9 cellular contexts compared by ENCODE assay signal in genomic region chr3:30231277-30232141, GRCh38.
DNase-seq lines count a peak whose midpoint lies in the region; ATAC-seq and TF ChIP-seq lines count a peak whose summit lies in the region.
"Had no signal": no experiment of that assay in that cellular context is flagged by ENCODE, and none has a peak within 500 bp of the region (broad histone marks: within the 10 kb centered on the region; RNA-seq: fewer than 3 reads in every experiment).

No MANE protein-coding gene starts in this region.

- H4K20me1 ChIP-seq in IMR-90 (ENCODE audit: insufficient read depth, low read length) = no peaks in the 10 kb centered on the region

- no peak overlapping the region for H2AK9ac ChIP-seq in IMR-90 (replicated peaks; ENCODE audit: low read depth, low read length, poor library complexity)

- TF ChIP-seq RAD21 in IMR-90 (IDR thresholded peaks at IDR 0.05; ENCODE audit: low read length) = no peak

- no peak overlapping the region for H2AK5ac ChIP-seq in IMR-90 (ENCODE audit: low read depth, low read length)

- POLR2A ChIA-PET in IMR-90 (lab: Charles Lee; ENCODE audit: unreplicated experiment) = no interaction called here

- no peaks in the 10 kb centered on the region for H3K36me3 ChIP-seq in IMR-90 (ENCODE audit: control insufficient read depth, insufficient read depth, low read length)
- no peaks in the 10 kb centered on the region for H3K36me3 ChIP-seq in esophagus muscularis mucosa

- peak overlapping the region; percentile 37 for H4K5ac ChIP-seq in IMR-90 (ENCODE audit: low read depth, low read length)

- peak overlapping the region; percentile 45; the same call in 1 of the 2 replicates for H3K27ac ChIP-seq in IMR-90 (ENCODE audit: insufficient read depth, low read length)
- peak overlapping the region; percentile 21 to 42 (median 32) for H3K27ac ChIP-seq in esophagus muscularis mucosa (replicated peaks in 1 of 4)

- CTCF ChIA-PET in IMR-90 (lab: Yijun Ruan, JAX) = interaction anchor here (0.7 to 1.3 kb wide), 2 partner anchors 34 to 395 kb away, joined by 3 read pairs; no protein-coding TSS in a partner anchor

- peak overlapping the region; percentile 65; the same call in 2 of the 3 replicates for H2BK15ac ChIP-seq in IMR-90 (ENCODE audit: low read depth, low read length)

- no peak overlapping the region for H2AFZ ChIP-seq in IMR-90 (replicated peaks; ENCODE audit: low read length, poor library complexity)

- H3K27me3 ChIP-seq in IMR-90 (ENCODE audit: control insufficient read depth, insufficient read depth, low read length) = no peaks in the 10 kb centered on the region
- H3K27me3 ChIP-seq in esophagus muscularis mucosa = no peaks in the 10 kb centered on the region

- 0 out of 4 replicates have a peak, but pooled peaks cover 0 to 3% of the 10 kb centered on the region in 2 experiments for H3K79me1 ChIP-seq in IMR-90 (ENCODE audit: low read depth in 1 of 2, low read length in 2 of 2)

- H3K18ac ChIP-seq in IMR-90 (ENCODE audit: low read depth, low read length) = peak overlapping the region; percentile 58

- TF ChIP-seq EP300 in esophagus muscularis mucosa (IDR thresholded peaks at IDR 0.05) = no peak

- no peak overlapping the region for H4K91ac ChIP-seq in IMR-90 (ENCODE audit: insufficient read depth, low read depth, low read length)

- BruUV-seq in IMR-90 (replicated peaks; lab: Mats Ljungman, UMichigan) = no TSS peak

- no peak overlapping the region for H3K9ac ChIP-seq in IMR-90 (ENCODE audit: low read depth, low read length)

- H2BK20ac ChIP-seq in IMR-90 (ENCODE audit: low read depth, low read length) = peak overlapping the region; percentile 30; the same call in 1 of the 2 replicates

- TF ChIP-seq POLR2A in IMR-90 (IDR thresholded peaks at IDR 0.05; ENCODE audit: low read depth, low read length) (no peak), esophagus muscularis mucosa (IDR thresholded peaks at IDR 0.05; ENCODE audit: low read depth) (no peak)

- peak overlapping the region; percentile 43 for H2BK5ac ChIP-seq in IMR-90 (ENCODE audit: low read depth, low read length, poor library complexity, severe bottlenecking)

- intact Hi-C loops in IMR-90 (cut with micrococcal nuclease) (no loop called here), esophagus muscularis mucosa (cut with DNase I) (no loop called here)

- no CpG with 5 or more reads among the region's 3 CpGs for WGBS in IMR-90 (ENCODE audit: extremely low coverage in 2 of 2, insufficient read length in 1 of 2), 2 experiments
- 87% methylated on average over 3 of the region's 3 CpGs for WGBS in esophagus muscularis mucosa

- H3K9me3 ChIP-seq in IMR-90 (ENCODE audit: control insufficient read depth, insufficient read depth, low read length) (no peaks in the 10 kb centered on the region), esophagus muscularis mucosa (no peaks in the 10 kb centered on the region)

- H3K14ac ChIP-seq in IMR-90 (replicated peaks; ENCODE audit: low read depth, low read length) = peak overlapping the region; percentile 8; the same call in 1 of the 2 replicates

- peaks cover 4% of the 10 kb centered on the region for H3K9me1 ChIP-seq in IMR-90 (ENCODE audit: insufficient read depth, low read length)

- peak overlapping the region; percentile 9; the same call in 1 of the 2 replicates for H3K4ac ChIP-seq in IMR-90 (ENCODE audit: low read depth, low read length)

- dilution Hi-C loops in IMR-90 (cut with HindIII; ENCODE audit: low sequenced_read_pairs, unreplicated experiment) = no loop called here

- H3K56ac ChIP-seq in IMR-90 (ENCODE audit: extremely low read depth, insufficient read depth, low read length) = no peak overlapping the region

- ATAC-seq in IMR-90 (ENCODE audit: low read depth) (peak; percentile 27; the same call in 1 of the 2 replicates), HG02938 (IDR thresholded peaks at IDR 0.05; ENCODE audit: unreplicated experiment) (no peak)

- peak overlapping the region; percentile 21; the same call in 1 of the 2 replicates for H3K23ac ChIP-seq in IMR-90 (ENCODE audit: low read depth, low read length)

- peaks cover 18% of the 10 kb centered on the region for H3K4me1 ChIP-seq in IMR-90 (ENCODE audit: control insufficient read depth, insufficient read depth, low read length)
- peaks cover 21 to 54% (median 40%) of the 10 kb centered on the region in 4 donors for H3K4me1 ChIP-seq in esophagus muscularis mucosa

- peak overlapping the region; percentile 42 for H2BK120ac ChIP-seq in IMR-90 (ENCODE audit: low read depth, low read length)

- in situ Hi-C loops in IMR-90 (cut with MboI; ENCODE audit: low sequenced_read_pairs) = no loop called here

- H3K4me2 ChIP-seq in IMR-90 (ENCODE audit: low read depth, low read length) = peak overlapping the region; percentile 37; the same call in 1 of the 2 replicates

- peak overlapping the region; percentile 6 to 64; a peak in 3 of 4 replicates for H4K8ac ChIP-seq in IMR-90 (ENCODE audit: low read depth in 2 of 2, low read length in 2 of 2)

- DNase-seq in A172 (ENCODE audit: low spot score) = peak; percentile 33
- DNase-seq in IMR-90 = peak; percentile 46
- no peak for DNase-seq in esophagus muscularis mucosa (ENCODE audit: extremely low spot score)
- DNase-seq in myocyte (ENCODE audit: low read depth) = peak; percentile 86
- no peak for DNase-seq in SKM-1 treated with dmso at 0.1 percent for 144 hours (lab: John Stamatoyannopoulos, UW; ENCODE audit: unreplicated experiment)
- no peak for DNase-seq in amniotic stem cell (lab: John Stamatoyannopoulos, UW)
- DNase-seq in activated CD4-positive, alpha-beta T cell treated with anti-CD3 and anti-CD28 coated beads, Interleukin-2, amount 50 U/mL, for 1 hour = no peak
- DNase-seq: CD4-positive, alpha-beta memory T cell had no signal

- no peak for TF ChIP-seq CTCF in IMR-90 (conservative IDR thresholded peaks at IDR 0.05; ENCODE audit: low read depth, low read length)
- TF ChIP-seq CTCF in esophagus muscularis mucosa (IDR thresholded peaks at IDR 0.05) = no peak

- no peak overlapping the region for H3K4me3 ChIP-seq in IMR-90 (ENCODE audit: insufficient read depth, low read depth, low read length)
- no peak overlapping the region for H3K4me3 ChIP-seq in esophagus muscularis mucosa

TF ChIP-seq in IMR-90, 13 proteins besides CTCF, POLR2A, EP300 and RAD21:
- no peak for TF ChIP-seq RCOR1 (IDR thresholded peaks at IDR 0.05; ENCODE audit: insufficient replicate concordance, low read length)
- no peak for TF ChIP-seq MXI1 (IDR thresholded peaks at IDR 0.05; ENCODE audit: borderline replicate concordance, low read depth, low read length)
- no peak for TF ChIP-seq CHD1 (IDR thresholded peaks at IDR 0.05; ENCODE audit: low read depth, low read length)
- TF ChIP-seq BHLHE40 (IDR thresholded peaks at IDR 0.05; ENCODE audit: low read depth, low read length) = no peak
- TF ChIP-seq MAFK (IDR thresholded peaks at IDR 0.05; ENCODE audit: low read depth, low read length) = no peak
- TF ChIP-seq FOS (IDR thresholded peaks at IDR 0.05; ENCODE audit: low read depth, low read length) = no peak
- no peak for TF ChIP-seq ELK1 (IDR thresholded peaks at IDR 0.05; ENCODE audit: borderline replicate concordance, low read depth, low read length)
- no peak for TF ChIP-seq USF2 (IDR thresholded peaks at IDR 0.05; ENCODE audit: low read depth, low read length)
- TF ChIP-seq SMC3 (IDR thresholded peaks at IDR 0.05; ENCODE audit: low read depth, low read length) = no peak
- TF ChIP-seq MAZ (IDR thresholded peaks at IDR 0.05; ENCODE audit: borderline replicate concordance, low read depth, low read length) = no peak
- no peak for TF ChIP-seq CEBPB (IDR thresholded peaks at IDR 0.05; ENCODE audit: low read depth, low read length)
- no peak for TF ChIP-seq RFX5 (IDR thresholded peaks at IDR 0.05; ENCODE audit: low read depth, low read length)
- TF ChIP-seq NFE2L2 (IDR thresholded peaks at IDR 0.05; ENCODE audit: low read depth, low read length) = no peak

Comparison
In these comparisons a context has a peak if more than half of its experiments do, and no peak if none do; other contexts are left out.
1. DNase-seq: peak in A172 (single experiment), IMR-90 (single experiment) and myocyte (single experiment); none in esophagus muscularis mucosa (single experiment), SKM-1 treated with dmso at 0.1 percent for 144 hours (single experiment), amniotic stem cell (single experiment) and activated CD4-positive, alpha-beta T cell treated with anti-CD3 and anti-CD28 coated beads, Interleukin-2, amount 50 U/mL, for 1 hour (single experiment).